9 cellular contexts compared by ENCODE assay signal in the genomic region with DNA sequence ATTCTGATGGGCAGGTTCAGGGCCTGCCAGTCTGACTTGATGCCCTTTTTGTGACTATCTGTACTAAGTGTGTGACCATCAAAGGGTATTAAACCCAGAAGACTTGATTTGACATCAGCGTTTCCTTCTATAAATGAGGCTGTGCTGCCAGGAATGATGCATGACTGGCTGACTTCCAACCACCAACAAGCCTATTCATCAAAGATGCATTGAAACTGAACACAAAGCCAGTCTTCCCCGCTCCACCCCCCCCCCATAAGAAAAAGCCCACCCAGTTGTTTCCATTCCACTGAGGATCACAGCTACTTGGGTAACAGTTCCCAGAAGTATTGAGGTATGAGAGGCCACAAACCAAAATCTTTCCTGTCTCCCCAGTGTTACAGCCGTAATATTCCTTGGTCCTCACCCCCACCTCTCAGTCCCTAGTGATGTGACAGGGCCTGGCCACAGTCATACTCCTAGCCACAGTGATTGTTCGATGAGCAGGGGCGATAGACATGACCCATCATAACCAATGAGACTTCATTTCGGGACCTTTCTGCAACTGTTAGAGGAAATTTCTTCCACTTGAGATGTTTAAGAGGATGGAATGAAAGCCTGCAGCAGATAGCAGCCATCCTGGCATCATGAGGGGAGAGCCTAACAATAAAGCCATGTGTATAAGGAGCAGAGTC. TPM values are rescaled to one million over a fixed set of nuclear protein-coding genes. Genes with fewer than 3 reads are reported as not detected.
DNase-seq lines count a peak whose midpoint lies in the region; ATAC-seq and TF ChIP-seq lines count a peak whose summit lies in the region.
"Had no signal": no experiment of that assay in that cellular context is flagged by ENCODE, and none has a peak within 500 bp of the region (broad histone marks: within the 10 kb centered on the region; RNA-seq: fewer than 3 reads in every experiment).

No MANE protein-coding gene starts in this region.

- peak overlapping the region; percentile 63 to 95 (median 82) for H3K27ac Mint-ChIP-seq in CD8-positive, alpha-beta memory T cell
- peak overlapping the region; percentile 77 for H3K27ac Mint-ChIP-seq in progenitor cell of endocrine pancreas

- TF ChIP-seq EP300 in SK-N-SH (IDR thresholded peaks at IDR 0.05; ENCODE audit: borderline replicate concordance in 1 of 2, low read depth in 1 of 2, low read length in 1 of 2) = no peak

- H3F3A ChIP-seq in SK-N-SH (replicated peaks; ENCODE audit: insufficient read depth) = peaks cover 8% of the 10 kb centered on the region

- TF ChIP-seq CTCF in SK-N-SH (IDR thresholded peaks at IDR 0.05) = no peak
- TF ChIP-seq CTCF in progenitor cell of endocrine pancreas (IDR thresholded peaks at IDR 0.05; ENCODE audit: unreplicated experiment) = no peak

- H3K27me3 Mint-ChIP-seq in CD8-positive, alpha-beta memory T cell = no peaks in the 10 kb centered on the region
- no peaks in the 10 kb centered on the region for H3K27me3 Mint-ChIP-seq in progenitor cell of endocrine pancreas

- H3K9me3 Mint-ChIP-seq in CD8-positive, alpha-beta memory T cell = no peaks in the 10 kb centered on the region
- H3K9me3 Mint-ChIP-seq in progenitor cell of endocrine pancreas (ENCODE audit: low read depth) = peaks cover 5% of the 10 kb centered on the region

- no peaks in the 10 kb centered on the region for H3K9me3 ChIP-seq in CD8-positive, alpha-beta memory T cell (ENCODE audit: low read length)
- no peaks in the 10 kb centered on the region for H3K9me3 ChIP-seq in SK-N-SH
- H3K9me3 ChIP-seq in effector memory CD4-positive, alpha-beta T cell (ENCODE audit: control insufficient read depth, low read length) = no peaks in the 10 kb centered on the region

- H3K4me3 Mint-ChIP-seq in CD8-positive, alpha-beta memory T cell = peak overlapping the region in 6 of 7 donors; percentile 38 to 56 (median 46)
- no peak overlapping the region for H3K4me3 Mint-ChIP-seq in progenitor cell of endocrine pancreas (ENCODE audit: low read depth)

- no peaks in the 10 kb centered on the region for H3K27me3 ChIP-seq in CD8-positive, alpha-beta memory T cell (ENCODE audit: insufficient read depth, low read length, poor library complexity, severe bottlenecking)
- H3K27me3 ChIP-seq in SK-N-SH (ENCODE audit: insufficient read depth) = no peaks in the 10 kb centered on the region
- H3K27me3 ChIP-seq in effector memory CD4-positive, alpha-beta T cell (replicated peaks; ENCODE audit: control insufficient read depth, insufficient read depth, low read length, poor library complexity, severe bottlenecking) = no peaks in the 10 kb centered on the region

- no peak for TF ChIP-seq RAD21 in SK-N-SH (IDR thresholded peaks at IDR 0.05; ENCODE audit: low read length)

- no peak for ATAC-seq in GM21526 (IDR thresholded peaks at IDR 0.05; ENCODE audit: low FRiP score, unreplicated experiment)
- no peak for ATAC-seq in HG03159 (IDR thresholded peaks at IDR 0.05; ENCODE audit: unreplicated experiment)

- H2AFZ ChIP-seq in SK-N-SH (ENCODE audit: low read depth) = no peak overlapping the region

- H3K36me3 Mint-ChIP-seq in CD8-positive, alpha-beta memory T cell = peaks cover 5 to 11% (median 9%) of the 10 kb centered on the region in 3 donors
- H3K36me3 Mint-ChIP-seq in progenitor cell of endocrine pancreas (ENCODE audit: insufficient read depth) = peaks cover 3% of the 10 kb centered on the region

- POLR2A ChIA-PET in CD8-positive, alpha-beta memory T cell (lab: Charles Lee) = interaction anchor here (1.0 to 1.4 kb wide), 5 partner anchors 10 to 104 kb away, joined by 3 to 5 read pairs (median 4); partner anchors contain the start of genes CAPN7 and SH3BP5
- POLR2A ChIA-PET in SK-N-SH (lab: Yijun Ruan, JAX) = no interaction called here

- CTCF ChIA-PET in CD8-positive, alpha-beta memory T cell (lab: Charles Lee) = interaction anchor here (0.7 to 4.7 kb wide), 5 partner anchors 15 to 42 kb away, joined by 3 to 22 read pairs (median 4); partner anchors contain the start of gene SH3BP5
- CTCF ChIA-PET in SK-N-SH (lab: Yijun Ruan, JAX) = no interaction called here

- peak overlapping the region; percentile 35; the same call in 1 of the 2 replicates for H3K4me2 ChIP-seq in SK-N-SH

- H3K79me2 ChIP-seq in SK-N-SH (ENCODE audit: insufficient read depth) = no peaks in the 10 kb centered on the region; the same call in 1 of the 2 replicates

- peak in 1 of 5 donors; percentile 42 for DNase-seq in CD8-positive, alpha-beta memory T cell
- no peak for DNase-seq in SK-N-SH
- no peak for DNase-seq in effector memory CD4-positive, alpha-beta T cell
- no peak for DNase-seq in progenitor cell of endocrine pancreas (ENCODE audit: low spot score, unreplicated experiment)
- no peak for DNase-seq in NOMO-1 treated with dmso at 0.1 percent for 144 hours (lab: John Stamatoyannopoulos, UW; ENCODE audit: unreplicated experiment)
- DNase-seq in NCI-H774 (lab: John Stamatoyannopoulos, UW) = no peak
- DNase-seq: amniotic stem cell had no signal

- no peaks in the 10 kb centered on the region for H3K9me2 ChIP-seq in SK-N-SH

- no peak overlapping the region for H3K4me3 ChIP-seq in CD8-positive, alpha-beta memory T cell (ENCODE audit: low read length)
- no peak overlapping the region for H3K4me3 ChIP-seq in SK-N-SH (ENCODE audit: low read depth in 2 of 2, low read length in 1 of 2)
- H3K4me3 ChIP-seq in effector memory CD4-positive, alpha-beta T cell (ENCODE audit: insufficient read depth, low read depth, low read length, poor library complexity, severe bottlenecking) = peak overlapping the region; percentile 11

- peak overlapping the region; percentile 32; the same call in 1 of the 2 replicates for H3K9ac ChIP-seq in SK-N-SH

- WGBS in SK-N-SH (ENCODE audit: low lambda C conversion rate) = 89% methylated on average over 6 of the region's 6 CpGs

- no peaks in the 10 kb centered on the region for H4K20me1 ChIP-seq in SK-N-SH (ENCODE audit: insufficient read depth)

- H3K4me1 Mint-ChIP-seq in CD8-positive, alpha-beta memory T cell = peaks cover 59 to 76% (median 76%) of the 10 kb centered on the region in 3 donors
- H3K4me1 Mint-ChIP-seq in progenitor cell of endocrine pancreas (ENCODE audit: low read depth) = peaks cover 40% of the 10 kb centered on the region

- H3K27ac ChIP-seq in CD8-positive, alpha-beta memory T cell (ENCODE audit: low read depth, low read length) = peak overlapping the region; percentile 55
- peak overlapping the region; percentile 40 to 68; a peak in 3 of 4 replicates for H3K27ac ChIP-seq in SK-N-SH (ENCODE audit: low read depth in 2 of 2, low read length in 1 of 2)
- H3K27ac ChIP-seq in effector memory CD4-positive, alpha-beta T cell (ENCODE audit: insufficient read depth, low read length, poor library complexity, severe bottlenecking) = peak overlapping the region; percentile 59

- H3K36me3 ChIP-seq in CD8-positive, alpha-beta memory T cell (ENCODE audit: insufficient read depth, low read length) = no peaks in the 10 kb centered on the region
- no peaks in the 10 kb centered on the region for H3K36me3 ChIP-seq in SK-N-SH (replicated peaks in 1 of 2; ENCODE audit: control insufficient read depth in 1 of 2, insufficient read depth in 2 of 2, low read length in 1 of 2)
- peaks cover 12% of the 10 kb centered on the region for H3K36me3 ChIP-seq in effector memory CD4-positive, alpha-beta T cell (ENCODE audit: control insufficient read depth, insufficient read depth, low read length)

- peaks cover 78% of the 10 kb centered on the region for H3K4me1 ChIP-seq in CD8-positive, alpha-beta memory T cell (ENCODE audit: insufficient read depth, low read length)
- peaks cover 4 to 24% of the 10 kb centered on the region in 2 experiments; a peak in 3 of 4 replicates for H3K4me1 ChIP-seq in SK-N-SH (ENCODE audit: control insufficient read depth in 1 of 2, insufficient read depth in 2 of 2, low read depth in 1 of 2, low read length in 1 of 2)
- peaks cover 67% of the 10 kb centered on the region for H3K4me1 ChIP-seq in effector memory CD4-positive, alpha-beta T cell (ENCODE audit: control insufficient read depth, insufficient read depth, low read length, poor library complexity, severe bottlenecking)

TF ChIP-seq in SK-N-SH, 30 proteins besides CTCF, POLR2A, EP300 and RAD21 (continues in another document):
- TF ChIP-seq EZH2phosphoT487 (IDR thresholded peaks at IDR 0.05; ENCODE audit: borderline replicate concordance, low read depth) (no peak), REST (IDR thresholded peaks at IDR 0.05; ENCODE audit: low read depth, low read length) (no peak), SMC3 (IDR thresholded peaks at IDR 0.05; ENCODE audit: low read depth, low read length) (no peak)
- TF ChIP-seq, protein P1, sequence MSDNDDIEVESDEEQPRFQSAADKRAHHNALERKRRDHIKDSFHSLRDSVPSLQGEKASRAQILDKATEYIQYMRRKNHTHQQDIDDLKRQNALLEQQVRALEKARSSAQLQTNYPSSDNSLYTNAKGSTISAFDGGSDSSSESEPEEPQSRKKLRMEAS (IDR thresholded peaks at IDR 0.05; ENCODE audit: low read depth) = no peak

RNA-seq across cellular contexts. Expression of gene SH3BP5, which starts 22.6 kb away (rescaled TPM):
- total RNA-seq in CD8-positive, alpha-beta memory T cell = 10 to 100 TPM; 14.2 to 15.5 TPM
- polyA plus RNA-seq in CD8-positive, alpha-beta memory T cell = 84.3 TPM
- polyA plus RNA-seq in SK-N-SH (2012; rRNA removed) = 29.5 and 32.3 TPM in 2 replicates
- polyA plus RNA-seq in SK-N-SH (2012; cell fraction: cytosol; rRNA removed) = 27.5 and 29.2 TPM in 2 replicates
- polyA plus RNA-seq in SK-N-SH (2012; cell fraction: nucleus; rRNA removed) = 33.0 and 35.2 TPM in 2 replicates
- total RNA-seq in progenitor cell of endocrine pancreas = 11.6 and 14.7 TPM in 2 replicates
